ENCODE assay signal across 1 cellular context in the genomic region with DNA sequence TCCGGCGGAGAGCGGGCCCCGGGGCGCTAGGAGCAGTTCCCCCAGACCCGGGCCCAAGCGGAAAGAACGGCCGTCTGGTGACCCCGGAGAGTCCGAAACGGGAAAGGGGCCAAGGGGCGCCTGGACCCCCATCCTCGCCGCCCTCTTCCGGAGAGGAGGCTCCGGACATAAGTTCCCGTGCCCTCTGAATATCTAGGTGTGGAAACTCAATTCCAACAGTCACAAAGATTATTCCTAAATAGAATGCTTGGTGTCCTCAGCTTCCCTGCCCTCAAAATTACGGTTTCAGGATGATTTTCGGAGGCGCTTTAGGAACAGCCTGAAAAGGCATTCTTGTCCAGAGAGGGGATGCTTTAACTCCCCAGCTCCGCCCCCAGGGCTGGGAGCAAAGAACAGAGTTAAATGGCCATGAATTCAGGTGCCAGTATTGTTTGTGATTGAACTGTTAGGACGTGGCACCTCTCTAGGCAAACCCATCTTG.
TF ChIP-seq lines count a peak whose summit lies in the region.

No MANE protein-coding gene starts in this region.

TF ChIP-seq in HCT116, 20 proteins besides CTCF, POLR2A, EP300 and RAD21 (continued from another document):
- TF ChIP-seq, protein P1, sequence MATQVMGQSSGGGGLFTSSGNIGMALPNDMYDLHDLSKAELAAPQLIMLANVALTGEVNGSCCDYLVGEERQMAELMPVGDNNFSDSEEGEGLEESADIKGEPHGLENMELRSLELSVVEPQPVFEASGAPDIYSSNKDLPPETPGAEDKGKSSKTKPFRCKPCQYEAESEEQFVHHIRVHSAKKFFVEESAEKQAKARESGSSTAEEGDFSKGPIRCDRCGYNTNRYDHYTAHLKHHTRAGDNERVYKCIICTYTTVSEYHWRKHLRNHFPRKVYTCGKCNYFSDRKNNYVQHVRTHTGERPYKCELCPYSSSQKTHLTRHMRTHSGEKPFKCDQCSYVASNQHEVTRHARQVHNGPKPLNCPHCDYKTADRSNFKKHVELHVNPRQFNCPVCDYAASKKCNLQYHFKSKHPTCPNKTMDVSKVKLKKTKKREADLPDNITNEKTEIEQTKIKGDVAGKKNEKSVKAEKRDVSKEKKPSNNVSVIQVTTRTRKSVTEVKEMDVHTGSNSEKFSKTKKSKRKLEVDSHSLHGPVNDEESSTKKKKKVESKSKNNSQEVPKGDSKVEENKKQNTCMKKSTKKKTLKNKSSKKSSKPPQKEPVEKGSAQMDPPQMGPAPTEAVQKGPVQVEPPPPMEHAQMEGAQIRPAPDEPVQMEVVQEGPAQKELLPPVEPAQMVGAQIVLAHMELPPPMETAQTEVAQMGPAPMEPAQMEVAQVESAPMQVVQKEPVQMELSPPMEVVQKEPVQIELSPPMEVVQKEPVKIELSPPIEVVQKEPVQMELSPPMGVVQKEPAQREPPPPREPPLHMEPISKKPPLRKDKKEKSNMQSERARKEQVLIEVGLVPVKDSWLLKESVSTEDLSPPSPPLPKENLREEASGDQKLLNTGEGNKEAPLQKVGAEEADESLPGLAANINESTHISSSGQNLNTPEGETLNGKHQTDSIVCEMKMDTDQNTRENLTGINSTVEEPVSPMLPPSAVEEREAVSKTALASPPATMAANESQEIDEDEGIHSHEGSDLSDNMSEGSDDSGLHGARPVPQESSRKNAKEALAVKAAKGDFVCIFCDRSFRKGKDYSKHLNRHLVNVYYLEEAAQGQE (IDR thresholded peaks at IDR 0.05; ENCODE audit: low read depth), result no peak
- no peak for TF ChIP-seq ELF1 (IDR thresholded peaks at IDR 0.05; ENCODE audit: borderline replicate concordance, low read depth)
- no peak for TF ChIP-seq EGR1 (IDR thresholded peaks at IDR 0.05; ENCODE audit: low read depth)
- no peak for TF ChIP-seq YY1 (IDR thresholded peaks at IDR 0.05; ENCODE audit: extremely low read depth, insufficient replicate concordance, low read depth, low read length)
- no peak for TF ChIP-seq EZH2 (IDR thresholded peaks at IDR 0.05)
- no peak for TF ChIP-seq POLR2AphosphoS5 (IDR thresholded peaks at IDR 0.05; ENCODE audit: low read depth, low read length)
- no peak for TF ChIP-seq CEBPB (IDR thresholded peaks at IDR 0.05; ENCODE audit: low read depth)
- no peak for TF ChIP-seq CBX3 (IDR thresholded peaks at IDR 0.05; ENCODE audit: low read depth)
